Comparison of ENCODE assay signal across 18 cellular contexts in genomic region chr10:815338-816104, GRCh38.
DNase-seq lines count a peak whose midpoint lies in the region; ATAC-seq and TF ChIP-seq lines count a peak whose summit lies in the region.
"Had no signal": no experiment of that assay in that cellular context is flagged by ENCODE, and none has a peak within 500 bp of the region (broad histone marks: within the 10 kb centered on the region; RNA-seq: fewer than 3 reads in every experiment).

No MANE protein-coding gene starts in this region.

- H3K36me3 Mint-ChIP-seq in CD4-positive, alpha-beta memory T cell, result peaks cover 63 to 77% of the 10 kb centered on the region in 2 donors
- peaks cover 66% of the 10 kb centered on the region for H3K36me3 Mint-ChIP-seq in endothelial cell (ENCODE audit: low read depth, unreplicated experiment)
- H3K36me3 Mint-ChIP-seq in neural progenitor cell, result peaks cover 36% of the 10 kb centered on the region

- CTCF ChIA-PET in CD4-positive, alpha-beta memory T cell (lab: Charles Lee; ENCODE audit: partially characterized antibody), result no interaction called here
- CTCF ChIA-PET in HCT116 (lab: Charles Lee), result no interaction called here

- peaks cover 15% of the 10 kb centered on the region; the same call in 1 of the 2 replicates for H3K79me2 ChIP-seq in HCT116 (ENCODE audit: insufficient read depth, low read length)
- H3K79me2 ChIP-seq in neural progenitor cell (ENCODE audit: low read depth), result no peaks in the 10 kb centered on the region

- no peaks in the 10 kb centered on the region for H3K9me3 Mint-ChIP-seq in CD4-positive, alpha-beta memory T cell
- no peaks in the 10 kb centered on the region for H3K9me3 Mint-ChIP-seq in endothelial cell (ENCODE audit: unreplicated experiment)
- H3K9me3 Mint-ChIP-seq in neural progenitor cell, result no peaks in the 10 kb centered on the region
- H3K9me3 Mint-ChIP-seq: T-helper 1 cell treated with Interleukin-12 subunit alpha and Interleukin-12 subunit beta and Interleukin-4 antibody, amounts not matched to agents 30 μg/mL and 1 μg/mL, for 36 hours had no signal

- no peak for TF ChIP-seq EP300 in suprapubic skin (IDR thresholded peaks at IDR 0.05)

- H3K9me3 ChIP-seq in CD4-positive, alpha-beta memory T cell (ENCODE audit: control insufficient read depth in 1 of 2, low read length in 2 of 2), result no peaks in the 10 kb centered on the region
- H3K9me3 ChIP-seq in HCT116 (ENCODE audit: control insufficient read depth in 1 of 2, insufficient read depth in 1 of 2, low read depth in 1 of 2, low read length in 2 of 2) (no peaks in the 10 kb centered on the region), neural progenitor cell (ENCODE audit: low read depth) (no peaks in the 10 kb centered on the region), suprapubic skin (no peaks in the 10 kb centered on the region)
- H3K9me3 ChIP-seq: mucosa of descending colon, thyroid gland had no signal

- RAD21 ChIA-PET in HCT116 (lab: Charles Lee; ENCODE audit: low non-redundant PET in 1 of 2, low total read pairs in 2 of 2, uncharacterized antibody in 2 of 2, unreplicated experiment in 2 of 2), result no interaction called here

- POLR2A ChIA-PET in CD4-positive, alpha-beta memory T cell (lab: Charles Lee; ENCODE audit: partially characterized antibody), result no interaction called here
- POLR2A ChIA-PET in HCT116 (lab: Charles Lee), result no interaction called here

- H3K9me2 ChIP-seq in HCT116 (ENCODE audit: insufficient read depth), result no peaks in the 10 kb centered on the region

- H2AFZ ChIP-seq in HCT116 (ENCODE audit: low read depth, low read length, poor library complexity, severe bottlenecking), result no peak overlapping the region
- no peak overlapping the region for H2AFZ ChIP-seq in neural progenitor cell (replicated peaks)

- H4K20me1 ChIP-seq in HCT116 (ENCODE audit: insufficient read depth), result no peaks in the 10 kb centered on the region
- H4K20me1 ChIP-seq in neural progenitor cell (ENCODE audit: low read depth), result peaks cover 6% of the 10 kb centered on the region

- no peak overlapping the region for H3K4me3 ChIP-seq in CD4-positive, alpha-beta memory T cell (ENCODE audit: low read length in 2 of 2)
- H3K4me3 ChIP-seq in HCT116 (replicated peaks in 1 of 2; ENCODE audit: low read depth in 1 of 2, low read length in 2 of 2), result no peak overlapping the region
- H3K4me3 ChIP-seq in neural progenitor cell, result no peak overlapping the region
- H3K4me3 ChIP-seq in suprapubic skin, result no peak overlapping the region
- H3K4me3 ChIP-seq: mucosa of descending colon, skin epidermis, thyroid gland had no signal

- DNase-seq in CD4-positive, alpha-beta memory T cell, result no peak
- no peak for DNase-seq in HCT116 (ENCODE audit: low read depth, low spot score)
- DNase-seq in endothelial cell (ENCODE audit: low spot score), result no peak
- peak; percentile 43 for DNase-seq in neural progenitor cell (ENCODE audit: low spot score)
- no peak for DNase-seq in suprapubic skin (ENCODE audit: low spot score in 2 of 2)
- no peak for DNase-seq in left colon
- no peak for DNase-seq in NCI-H1694 (lab: John Stamatoyannopoulos, UW)
- DNase-seq: activated naive CD4-positive, alpha-beta T cell; EL; hippocampal formation; left cardiac atrium; mucosa of descending colon; Right ventricle myocardium superior; stimulated activated CD4-positive, alpha-beta T cell treated with anti-CD3 and anti-CD28 coated beads, Interleukin-4, amount 100 ng/mL, for 4 hours; thyroid gland had no signal

- H3K27me3 Mint-ChIP-seq in CD4-positive, alpha-beta memory T cell, result no peaks in the 10 kb centered on the region
- H3K27me3 Mint-ChIP-seq in endothelial cell (ENCODE audit: unreplicated experiment) (peaks cover 8% of the 10 kb centered on the region), neural progenitor cell (ENCODE audit: insufficient read depth, low read depth) (peaks cover 6% of the 10 kb centered on the region)

- no peaks in the 10 kb centered on the region for H3K27me3 ChIP-seq in CD4-positive, alpha-beta memory T cell (ENCODE audit: insufficient read depth, low read length)
- H3K27me3 ChIP-seq in HCT116 (ENCODE audit: insufficient read depth, low read length) (no peaks in the 10 kb centered on the region), neural progenitor cell (no peaks in the 10 kb centered on the region), suprapubic skin (no peaks in the 10 kb centered on the region)
- H3K27me3 ChIP-seq: thyroid gland had no signal

- H3K4me1 ChIP-seq in CD4-positive, alpha-beta memory T cell (ENCODE audit: insufficient read depth, low read length), result no peaks in the 10 kb centered on the region
- H3K4me1 ChIP-seq in HCT116 (ENCODE audit: control insufficient read depth in 1 of 2, insufficient read depth in 2 of 2, low read length in 2 of 2), result peaks cover 10 to 18% of the 10 kb centered on the region in 2 experiments; a peak in 3 of 4 replicates
- no peaks in the 10 kb centered on the region for H3K4me1 ChIP-seq in neural progenitor cell
- no peaks in the 10 kb centered on the region for H3K4me1 ChIP-seq in suprapubic skin

- no peak for TF ChIP-seq RAD21 in HCT116 (IDR thresholded peaks at IDR 0.05; ENCODE audit: low read depth)

- peak overlapping the region in 4 of 7 donors; percentile 14 to 59 (median 34) for H3K27ac Mint-ChIP-seq in CD4-positive, alpha-beta memory T cell
- H3K27ac Mint-ChIP-seq in endothelial cell (ENCODE audit: unreplicated experiment), result no peak overlapping the region
- no peak overlapping the region for H3K27ac Mint-ChIP-seq in neural progenitor cell
- H3K27ac Mint-ChIP-seq: T-helper 1 cell treated with Interleukin-12 subunit alpha and Interleukin-12 subunit beta and Interleukin-4 antibody, amounts not matched to agents 30 μg/mL and 1 μg/mL, for 36 hours had no signal

- H3K4me1 Mint-ChIP-seq in CD4-positive, alpha-beta memory T cell, result peaks cover 0 to 1% (median under 1%) of the 10 kb centered on the region in 4 donors
- H3K4me1 Mint-ChIP-seq in endothelial cell (ENCODE audit: unreplicated experiment) (no peaks in the 10 kb centered on the region), neural progenitor cell (no peaks in the 10 kb centered on the region)

- 98% methylated on average over 18 of the region's 19 CpGs for WGBS in suprapubic skin

- TF ChIP-seq POLR2A in HCT116 (IDR thresholded peaks at IDR 0.05; ENCODE audit: borderline replicate concordance, extremely low read depth, insufficient read depth, insufficient read length) (no peak), suprapubic skin (IDR thresholded peaks at IDR 0.05) (no peak)

- TF ChIP-seq CTCF in HCT116 (IDR thresholded peaks at IDR 0.05 in 2 of 3, conservative IDR thresholded peaks at IDR 0.05 in 1 of 3; ENCODE audit: borderline replicate concordance in 1 of 3, insufficient read depth in 1 of 3, low read depth in 2 of 3, low read length in 2 of 3) (peak in 2 of 3 experiments; percentile 37 to 38; a peak in 3 of 6 replicates), endothelial cell (IDR thresholded peaks at IDR 0.05; ENCODE audit: unreplicated experiment) (peak; percentile 38), neural progenitor cell (IDR thresholded peaks at IDR 0.05) (peak; percentile 37), suprapubic skin (IDR thresholded peaks at IDR 0.05) (no peak)

- intact Hi-C loops in CD4-positive, alpha-beta memory T cell (cut with micrococcal nuclease), result loop anchor here (10.0 kb wide), 1 partner anchor 301 kb away; no protein-coding TSS in a partner anchor
- intact Hi-C loops in HCT116 (cut with micrococcal nuclease) (no loop called here), left colon (cut with DNase I, micrococcal nuclease) (no loop called here)

- H3K27ac ChIP-seq in CD4-positive, alpha-beta memory T cell (ENCODE audit: low read depth, low read length), result no peak overlapping the region
- H3K27ac ChIP-seq in HCT116 (ENCODE audit: low read depth, low read length) (no peak overlapping the region), neural progenitor cell (no peak overlapping the region), suprapubic skin (no peak overlapping the region)
- H3K27ac ChIP-seq: skin epidermis, thyroid gland had no signal

- H3K4me3 Mint-ChIP-seq in CD4-positive, alpha-beta memory T cell, result no peak overlapping the region
- H3K4me3 Mint-ChIP-seq in endothelial cell (ENCODE audit: unreplicated experiment), result peak overlapping the region; percentile 15
- H3K4me3 Mint-ChIP-seq in neural progenitor cell, result no peak overlapping the region
- H3K4me3 Mint-ChIP-seq: T-helper 1 cell treated with Interleukin-12 subunit alpha and Interleukin-12 subunit beta and Interleukin-4 antibody, amounts not matched to agents 30 μg/mL and 1 μg/mL, for 36 hours had no signal

- ATAC-seq in HCT116, result no peak
- ATAC-seq in left colon, result no peak
- ATAC-seq: activated CD4-positive, CD25-positive, alpha-beta regulatory T cell treated with anti-CD3 and anti-CD28 coated beads, Interleukin-2, amount 50 U/mL, for 24 hours; left cardiac atrium; mucosa of descending colon had no signal

- H3K9ac ChIP-seq in HCT116 (ENCODE audit: low read length) (no peak overlapping the region), neural progenitor cell (no peak overlapping the region)

- peaks cover 10% of the 10 kb centered on the region for H3F3A ChIP-seq in neural progenitor cell (ENCODE audit: low read depth)

- no peak overlapping the region for H3K4me2 ChIP-seq in HCT116 (ENCODE audit: low read length)
- no peak overlapping the region for H3K4me2 ChIP-seq in neural progenitor cell

- no TSS peak for BruUV-seq in HCT116 (replicated peaks; lab: Mats Ljungman, UMichigan)

- peaks cover 70% of the 10 kb centered on the region for H3K36me3 ChIP-seq in CD4-positive, alpha-beta memory T cell (ENCODE audit: insufficient read depth, low read length)
- H3K36me3 ChIP-seq in HCT116 (ENCODE audit: control insufficient read depth in 1 of 2, insufficient read depth in 2 of 2, low read length in 2 of 2) (peaks cover 67% of the 10 kb centered on the region in 2 experiments), neural progenitor cell (peaks cover 12% of the 10 kb centered on the region), suprapubic skin (peaks cover 92% of the 10 kb centered on the region)

TF ChIP-seq in HCT116, 20 proteins besides CTCF, POLR2A, EP300 and RAD21:
- no peak for TF ChIP-seq YY1 (IDR thresholded peaks at IDR 0.05; ENCODE audit: extremely low read depth, insufficient replicate concordance, low read depth, low read length)

Comparison
In these comparisons a context has a peak if more than half of its experiments do, and no peak if none do; other contexts are left out.
1. H3K27ac Mint-ChIP-seq: peak in CD4-positive, alpha-beta memory T cell (4 of 7); none in endothelial cell (single experiment) and neural progenitor cell (single experiment).
2. CTCF ChIP-seq: peak in HCT116 (2 of 3), endothelial cell (single experiment) and neural progenitor cell (single experiment); none in suprapubic skin (0 of 2).